Comparison of ENCODE assay signal across 1 cellular context in genomic region chr16:86884256-86884655, GRCh38.
TF ChIP-seq lines count a peak whose summit lies in the region.

No MANE protein-coding gene starts in this region.

TF ChIP-seq in GM23338, 12 proteins besides CTCF, POLR2A, EP300 and RAD21 (continued from another document):
- no peak for TF ChIP-seq EZH2 (IDR thresholded peaks at IDR 0.05; ENCODE audit: low read depth, unreplicated experiment)
- TF ChIP-seq NANOG (IDR thresholded peaks at IDR 0.05; ENCODE audit: borderline replicate concordance): no peak
- TF ChIP-seq REST (IDR thresholded peaks at IDR 0.05; ENCODE audit: unreplicated experiment): no peak
- no peak for TF ChIP-seq JUNB (IDR thresholded peaks at IDR 0.05; ENCODE audit: unreplicated experiment)
- TF ChIP-seq EZH2phosphoT487 (IDR thresholded peaks at IDR 0.05; ENCODE audit: unreplicated experiment): no peak
- no peak for TF ChIP-seq STAT1 (IDR thresholded peaks at IDR 0.05; ENCODE audit: unreplicated experiment)
TF ChIP-seq in GM23338: peak in this region for 0.
